Comparison of ENCODE assay signal across 1 cellular context in the genomic region with DNA sequence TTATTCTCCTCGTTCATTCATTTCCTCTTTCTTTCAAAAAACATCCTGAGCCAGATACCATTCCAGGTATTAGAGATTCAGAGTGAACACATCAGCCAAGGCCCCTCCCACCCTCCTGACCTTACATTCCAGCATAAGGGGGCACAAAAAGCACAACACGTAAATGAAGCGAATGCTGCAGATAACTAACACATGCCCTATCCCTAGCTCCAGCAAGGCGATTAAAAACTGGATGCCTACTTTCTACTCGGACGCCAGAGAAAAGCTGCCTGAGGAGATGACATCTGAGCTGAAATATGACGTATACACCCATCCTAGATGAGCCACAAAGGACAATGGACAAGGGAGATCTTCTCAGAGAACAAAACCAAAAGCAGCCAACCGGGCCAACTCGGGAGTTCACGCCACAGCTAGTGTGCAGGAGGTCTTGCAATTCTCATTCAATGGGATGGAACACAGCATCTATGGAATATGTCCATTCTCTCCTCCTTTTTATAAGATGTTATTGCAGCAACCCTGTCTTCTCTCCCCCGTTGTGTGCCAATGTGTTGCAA.
A peak's percentile ranks its signal among the peaks of the same experiment; 100 is the strongest.
TF ChIP-seq lines count a peak whose summit lies in the region.

No MANE protein-coding gene starts in this region.

TF ChIP-seq in IMR-90, 13 proteins besides CTCF, POLR2A, EP300 and RAD21:
- TF ChIP-seq CEBPB (IDR thresholded peaks at IDR 0.05; ENCODE audit: low read depth, low read length) = 0 out of 2 replicates have a peak, but pooled peaks have one; percentile 34
- no peak for TF ChIP-seq BHLHE40 (IDR thresholded peaks at IDR 0.05; ENCODE audit: low read depth, low read length)
